Comparison of ENCODE assay signal across 8 cellular contexts in genomic region chr16:80527297-80527696, GRCh38. TPM values are rescaled to one million over a fixed set of nuclear protein-coding genes. Genes with fewer than 3 reads are reported as not detected.
DNase-seq lines count a peak whose midpoint lies in the region; ATAC-seq, FAIRE-seq and TF ChIP-seq lines count a peak whose summit lies in the region.

No MANE protein-coding gene starts in this region.

- no peaks in the 10 kb centered on the region for H3K36me3 Mint-ChIP-seq in HFFc6 (ENCODE audit: low read depth)

- H3K27me3 ChIP-seq in K562 (ENCODE audit: control insufficient read depth in 2 of 2, insufficient read depth in 2 of 2, low read length in 2 of 2) (peaks cover 0 to 3% of the 10 kb centered on the region in 2 experiments; a peak in 1 of 5 replicates), osteoblast (ENCODE audit: insufficient read depth, low read length) (peaks cover 4% of the 10 kb centered on the region)

- BruUV-seq in K562 (replicated peaks; lab: Mats Ljungman, UMichigan) = no TSS peak

- POLR2A ChIA-PET in K562 (lab: Yijun Ruan, JAX) = no interaction called here

- ATAC-seq in K562 = peak; percentile 96
- no peak for ATAC-seq in GM19324 (IDR thresholded peaks at IDR 0.05; ENCODE audit: low FRiP score, unreplicated experiment)
- ATAC-seq in sciatic nerve = no peak

- H3K27me3 Mint-ChIP-seq in HFFc6 (ENCODE audit: insufficient read depth) = peaks cover 5% of the 10 kb centered on the region; the same call in 1 of the 2 replicates

- H3K4me3 ChIP-seq in K562 = no peak overlapping the region
- no peak overlapping the region for H3K4me3 ChIP-seq in osteoblast (ENCODE audit: insufficient read depth, low read length)

- no peaks in the 10 kb centered on the region for H3K36me3 ChIP-seq in K562 (ENCODE audit: control insufficient read depth, insufficient read depth, low read length)
- H3K36me3 ChIP-seq in osteoblast (ENCODE audit: insufficient read depth, low read length) = no peaks in the 10 kb centered on the region

- FAIRE-seq in K562 (lab: Jason Lieb, UNC) = peak; percentile 94

- no peak overlapping the region for H3K9ac ChIP-seq in K562 (ENCODE audit: insufficient read depth in 1 of 2, low read depth in 2 of 2, low read length in 2 of 2)

- no peak for TF ChIP-seq POLR2A in K562 (conservative IDR thresholded peaks at IDR 0.05)

- no peak overlapping the region for H3K4me3 Mint-ChIP-seq in HFFc6

- in situ Hi-C loops in K562 (cut with MboI) = loop anchor here (25.0 kb wide), 1 partner anchor 1210 kb away; no protein-coding TSS in a partner anchor

- H4K20me1 ChIP-seq in K562 (replicated peaks; ENCODE audit: control insufficient read depth, insufficient read depth, low read length) (no peaks in the 10 kb centered on the region), osteoblast (ENCODE audit: insufficient read depth, low read length) (no peaks in the 10 kb centered on the region)

- no peaks in the 10 kb centered on the region for H3K9me3 ChIP-seq in K562 (replicated peaks; ENCODE audit: control insufficient read depth, insufficient read depth, low read depth, low read length)
- H3K9me3 ChIP-seq in osteoblast (ENCODE audit: low read depth, low read length) = no peaks in the 10 kb centered on the region

- DNase-seq in GM03348 (ENCODE audit: low spot score) (peak; percentile 10), HFFc6 (peak; percentile 30), SKM-1 treated with dmso at 0.1 percent for 144 hours (lab: John Stamatoyannopoulos, UW; ENCODE audit: unreplicated experiment) (peak; percentile 52), K562 (ENCODE audit: extremely low read depth in 1 of 4, low spot score in 3 of 4) (peak in 2 of 4 experiments; percentile 41 to 59), osteoblast (ENCODE audit: insufficient read length, low spot score, missing footprints) (peak; percentile 27), sciatic nerve (ENCODE audit: low spot score) (no peak), C1 segment of cervical spinal cord (lab: John Stamatoyannopoulos, UW) (no peak)

- no peak overlapping the region for H3K4me2 ChIP-seq in K562 (ENCODE audit: insufficient read depth, low read length)
- no peak overlapping the region for H3K4me2 ChIP-seq in osteoblast (ENCODE audit: insufficient read depth, low read length)

- peak; percentile 66 to 76 for TF ChIP-seq RAD21 in K562 (CRISPR knock-in tag; conservative IDR thresholded peaks at IDR 0.05 in 1 of 2, IDR thresholded peaks at IDR 0.05 in 1 of 2)

- H3K4me1 ChIP-seq in K562 (replicated peaks in 1 of 2; ENCODE audit: control insufficient read depth in 2 of 2, insufficient read depth in 2 of 2, low read length in 2 of 2) = no peaks in the 10 kb centered on the region
- H3K4me1 ChIP-seq in osteoblast (ENCODE audit: insufficient read depth, low read length) = no peaks in the 10 kb centered on the region

- H3K9me1 ChIP-seq in K562 (ENCODE audit: control insufficient read depth, insufficient read depth, low read length) = no peaks in the 10 kb centered on the region

- peak; percentile 87 for TF ChIP-seq CTCF in HFFc6 (IDR thresholded peaks at IDR 0.05)
- TF ChIP-seq CTCF in K562 (IDR thresholded peaks at IDR 0.05 in 2 of 3, conservative IDR thresholded peaks at IDR 0.05 in 1 of 3; ENCODE audit: insufficient read depth in 2 of 3, low read depth in 1 of 3, low read length in 3 of 3) = peak; percentile 73 to 83 (median 82)
- TF ChIP-seq CTCF in osteoblast (IDR thresholded peaks at IDR 0.05; ENCODE audit: extremely low read depth, low read depth, low read length) = peak; percentile 71

- H2AFZ ChIP-seq in K562 (ENCODE audit: low read depth, low read length) (no peak overlapping the region), osteoblast (ENCODE audit: low read length) (no peak overlapping the region)

- H3K27ac Mint-ChIP-seq in HFFc6 = no peak overlapping the region

- H3K79me2 ChIP-seq in K562 (ENCODE audit: control insufficient read depth, insufficient read depth, low read length) = no peaks in the 10 kb centered on the region
- no peaks in the 10 kb centered on the region for H3K79me2 ChIP-seq in osteoblast (ENCODE audit: insufficient read depth, low read length)

- intact Hi-C loops in K562 (cut with micrococcal nuclease) (loop anchor here (1.0 kb wide), 2 partner anchors 297 to 422 kb away; no protein-coding TSS in a partner anchor), sciatic nerve (cut with DNase I) (no loop called here)

- H3K4me1 Mint-ChIP-seq in HFFc6 (ENCODE audit: low read depth) = no peaks in the 10 kb centered on the region

- no peak overlapping the region for H3K27ac ChIP-seq in K562 (ENCODE audit: extremely low read depth, low read depth, low read length)
- no peak overlapping the region for H3K27ac ChIP-seq in osteoblast (ENCODE audit: low read depth, low read length)

- CTCF ChIA-PET in K562 (lab: Yijun Ruan, JAX; ENCODE audit: low intra/inter-chr PET ratio) = interaction anchor here (0.8 to 2.2 kb wide), 5 partner anchors 298 to 880 kb away, joined by 3 to 10 read pairs (median 6); no protein-coding TSS in a partner anchor

- 0% methylated on average over 5 of the region's 5 CpGs for WGBS in K562 (ENCODE audit: insufficient coverage, low coverage, missing lambda C conversion rate)

- no peaks in the 10 kb centered on the region for H3K9me3 Mint-ChIP-seq in HFFc6

- TF ChIP-seq EP300 in K562 (IDR thresholded peaks at IDR 0.05; ENCODE audit: low read length) = no peak

TF ChIP-seq in K562, 482 proteins besides CTCF, POLR2A, EP300 and RAD21 (continues in another document):
- TF ChIP-seq ZNF764 (CRISPR knock-in tag; IDR thresholded peaks at IDR 0.05; ENCODE audit: low read depth) (no peak), NFE2L1 (tag; IDR thresholded peaks at IDR 0.05; ENCODE audit: borderline replicate concordance, low read depth) (no peak), ZFP1 (CRISPR knock-in tag; IDR thresholded peaks at IDR 0.05) (no peak), ZNF431 (CRISPR knock-in tag; IDR thresholded peaks at IDR 0.05) (no peak), E2F4 (CRISPR knock-in tag; IDR thresholded peaks at IDR 0.05; ENCODE audit: low read depth) (no peak), KLF16 (IDR thresholded peaks at IDR 0.05) (0 out of 2 replicates have a peak, but pooled peaks have one; percentile 11), BDP1 (IDR thresholded peaks at IDR 0.05; ENCODE audit: insufficient read depth, insufficient read length) (no peak), ZZZ3 (IDR thresholded peaks at IDR 0.05) (no peak), ZNF12 (CRISPR knock-in tag; IDR thresholded peaks at IDR 0.05) (no peak), ZNF239 (CRISPR knock-in tag; IDR thresholded peaks at IDR 0.05) (no peak), NFE2 (IDR thresholded peaks at IDR 0.05; ENCODE audit: low read depth) (peak; percentile 70), DACH1 (IDR thresholded peaks at IDR 0.05; ENCODE audit: partially characterized antibody) (no peak), PTRF (tag; IDR thresholded peaks at IDR 0.05) (no peak), HNRNPH1 (optimal IDR thresholded peaks at IDR 0.05; ENCODE audit: low read depth, low read length) (no peak), ZNF583 (CRISPR knock-in tag; IDR thresholded peaks at IDR 0.05) (no peak), FOXP4 (CRISPR knock-in tag; IDR thresholded peaks at IDR 0.05; ENCODE audit: borderline replicate concordance) (no peak), FOXA1 (IDR thresholded peaks at IDR 0.05; ENCODE audit: borderline replicate concordance) (no peak)

RNA-seq across cellular contexts. Expression of gene DYNLRB2, which starts 13.5 kb away (rescaled TPM):
- under 1 TPM in 1 of 6 experiments, not detected in 5; 0.52 TPM for total RNA-seq in HFFc6 (2021; fragmentation: NEBNext Ultra II Directional; extraction: Animal tissue kit (Norgen Biotek cat#: 25700))
- not detected in 2 replicates for total RNA-seq in K562 (2011; cell fraction: chromatin; rRNA removed; ENCODE audit: low replicate concordance)
- total RNA-seq in K562 (2011; cell fraction: nucleolus; rRNA removed) = not detected in 2 replicates
- total RNA-seq in K562 (2011; cell fraction: nucleoplasm; rRNA removed) = not detected in 2 replicates
- total RNA-seq in K562 (2014; rRNA removed) (not detected in 2 replicates), K562 (2014; rRNA removed; fragmentation: Illumina TruSeq; extraction: Trizol) (not detected in 2 replicates), K562 (2015; rRNA removed; fragmentation: Illumina TruSeq; extraction: Trizol) (not detected in 2 replicates), K562 (2021) (not detected in 2 replicates), osteoblast (0.29 TPM in 1 of 2 replicates, not detected in the other), sciatic nerve (2.2 TPM)
- polyA plus RNA-seq in K562 (2011; rRNA removed) (not detected in 2 replicates), K562 (2014; fragmentation: Illumina TruSeq; extraction: Trizol) (not detected in 2 replicates), K562 (2014; fragmentation: Nextera tagmentation; extraction: Ambion mirVana) (not detected), K562 (2014; rRNA removed) (not detected in 2 replicates)
- polyA plus RNA-seq in K562 (2011; cell fraction: cytosol; rRNA removed) = not detected in 2 replicates
- polyA plus RNA-seq in K562 (2011; cell fraction: nucleus; rRNA removed) = not detected in 2 replicates
- not detected in 2 replicates for polyA plus RNA-seq in K562 (2012)
- polyA minus RNA-seq in K562 (2011; rRNA and poly(A)+ RNA removed) = not detected in 2 replicates
- polyA minus RNA-seq in K562 (2011; cell fraction: cytosol; rRNA and poly(A)+ RNA removed) = not detected in 2 replicates
- not detected in 2 replicates for polyA minus RNA-seq in K562 (2011; cell fraction: nucleus; rRNA and poly(A)+ RNA removed)

Comparison
In these comparisons a context has a peak if more than half of its experiments do, and no peak if none do; other contexts are left out.
1. DNase-seq: peak in GM03348 (single experiment), HFFc6 (single experiment), SKM-1 treated with dmso at 0.1 percent for 144 hours (single experiment) and osteoblast (single experiment); none in sciatic nerve (single experiment) and C1 segment of cervical spinal cord (0 of 14).
2. Peak in every context shown above with its lines, with median percentiles within 50 percentile points of each other: CTCF ChIP-seq.